In the genomic region with DNA sequence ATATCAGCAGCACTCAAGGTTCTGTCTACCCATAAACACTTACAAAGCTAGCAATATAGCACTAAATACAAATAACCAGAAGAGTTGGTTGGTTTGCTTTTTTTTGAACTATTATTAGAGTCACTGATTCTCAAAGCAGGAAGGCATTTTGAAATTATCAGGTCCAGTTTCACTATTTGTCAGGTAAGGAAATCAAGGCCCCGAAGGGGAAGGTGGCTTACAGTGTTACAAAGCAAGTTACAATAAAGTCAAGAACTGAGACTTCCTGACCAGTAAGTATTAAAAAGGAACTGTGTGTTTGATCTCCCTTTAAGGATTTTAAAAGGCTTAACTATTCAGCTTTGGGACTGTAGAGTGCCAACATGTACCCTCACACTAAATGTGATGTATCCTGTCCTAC, we compare ENCODE assay signal across 10 cellular contexts. TPM values are rescaled to one million over a fixed set of nuclear protein-coding genes. Genes with fewer than 3 reads are reported as not detected.
DNase-seq lines count a peak whose midpoint lies in the region; ATAC-seq and TF ChIP-seq lines count a peak whose summit lies in the region.
"Had no signal": no experiment of that assay in that cellular context is flagged by ENCODE, and none has a peak within 500 bp of the region (broad histone marks: within the 10 kb centered on the region; RNA-seq: fewer than 3 reads in every experiment).

No MANE protein-coding gene starts in this region.

- no peaks in the 10 kb centered on the region for H3K27me3 Mint-ChIP-seq in CD8-positive, alpha-beta T cell (ENCODE audit: low read depth)
- no peaks in the 10 kb centered on the region for H3K27me3 Mint-ChIP-seq in activated CD4-positive, alpha-beta memory T cell treated with anti-CD3 and anti-CD28 coated beads, Interleukin-2, amount 10 ng/mL, durations not matched to agents 7 days and 5 days

- H3K4me1 ChIP-seq in CD8-positive, alpha-beta T cell (ENCODE audit: insufficient read depth, low read length) = no peaks in the 10 kb centered on the region
- no peaks in the 10 kb centered on the region for H3K4me1 ChIP-seq in prostate gland (replicated peaks)
- H3K4me1 ChIP-seq: Caco-2 had no signal

- no peak for ATAC-seq in CD8-positive, alpha-beta T cell
- ATAC-seq in GM19035 (IDR thresholded peaks at IDR 0.05; ENCODE audit: unreplicated experiment) = peak; percentile 75
- peak; percentile 57 for ATAC-seq in HG02981 (IDR thresholded peaks at IDR 0.05; ENCODE audit: unreplicated experiment)
- no peak for ATAC-seq in HG03045 (IDR thresholded peaks at IDR 0.05; ENCODE audit: unreplicated experiment)

- H3K4me3 ChIP-seq in CD8-positive, alpha-beta T cell (ENCODE audit: low read depth, low read length) = no peak overlapping the region
- no peak overlapping the region for H3K4me3 ChIP-seq in prostate gland

- H3K36me3 ChIP-seq in CD8-positive, alpha-beta T cell (ENCODE audit: insufficient read depth, low read length) = peaks cover 5% of the 10 kb centered on the region
- H3K36me3 ChIP-seq in prostate gland = no peaks in the 10 kb centered on the region

- no peak overlapping the region for H3K27ac ChIP-seq in CD8-positive, alpha-beta T cell (ENCODE audit: low read depth, low read length)
- H3K27ac ChIP-seq in prostate gland = no peak overlapping the region

- POLR2A ChIA-PET in CD8-positive, alpha-beta T cell (lab: Charles Lee) = no interaction called here
- POLR2A ChIA-PET in activated CD4-positive, alpha-beta memory T cell treated with anti-CD3 and anti-CD28 coated beads, Interleukin-2, amount 10 ng/mL, durations not matched to agents 7 days and 5 days (lab: Charles Lee) = interaction anchor here (1.1 kb wide), 1 partner anchor 11 kb away, joined by 4 read pairs; a partner anchor contains a TSS

- no peaks in the 10 kb centered on the region for H3K27me3 ChIP-seq in CD8-positive, alpha-beta T cell (ENCODE audit: insufficient read depth, low read length)
- H3K27me3 ChIP-seq in prostate gland (replicated peaks; ENCODE audit: insufficient read depth) = no peaks in the 10 kb centered on the region

- H3K9me3 Mint-ChIP-seq in CD8-positive, alpha-beta T cell = no peaks in the 10 kb centered on the region
- H3K9me3 Mint-ChIP-seq in activated CD4-positive, alpha-beta memory T cell treated with anti-CD3 and anti-CD28 coated beads, Interleukin-2, amount 10 ng/mL, durations not matched to agents 7 days and 5 days = no peaks in the 10 kb centered on the region

- DNase-seq in CD8-positive, alpha-beta T cell = no peak
- no peak for DNase-seq in activated CD4-positive, alpha-beta memory T cell treated with anti-CD3 and anti-CD28 coated beads, Interleukin-2, amount 10 ng/mL, durations not matched to agents 7 days and 5 days
- DNase-seq in AG08396 (ENCODE audit: low spot score) (no peak), NCI-H2081 (lab: John Stamatoyannopoulos, UW) (no peak), prostate gland (ENCODE audit: low spot score) (no peak)
- DNase-seq: Caco-2, KG1 had no signal

- peaks cover 25% of the 10 kb centered on the region for H3K4me1 Mint-ChIP-seq in CD8-positive, alpha-beta T cell (ENCODE audit: low read depth)
- H3K4me1 Mint-ChIP-seq in activated CD4-positive, alpha-beta memory T cell treated with anti-CD3 and anti-CD28 coated beads, Interleukin-2, amount 10 ng/mL, durations not matched to agents 7 days and 5 days = peaks cover 27% of the 10 kb centered on the region

- H3K9me3 ChIP-seq in CD8-positive, alpha-beta T cell (ENCODE audit: low read length) = no peaks in the 10 kb centered on the region
- no peaks in the 10 kb centered on the region for H3K9me3 ChIP-seq in prostate gland
- H3K9me3 ChIP-seq: Caco-2 had no signal

- intact Hi-C loops in CD8-positive, alpha-beta T cell (cut with DNase I, micrococcal nuclease) = no loop called here
- intact Hi-C loops in prostate gland (cut with DNase I) = no loop called here

- no peak for TF ChIP-seq POLR2A in prostate gland (IDR thresholded peaks at IDR 0.05)

- peak overlapping the region; percentile 58 for H3K27ac Mint-ChIP-seq in CD8-positive, alpha-beta T cell
- peak overlapping the region; percentile 56 for H3K27ac Mint-ChIP-seq in activated CD4-positive, alpha-beta memory T cell treated with anti-CD3 and anti-CD28 coated beads, Interleukin-2, amount 10 ng/mL, durations not matched to agents 7 days and 5 days

- CTCF ChIA-PET in CD8-positive, alpha-beta T cell (lab: Charles Lee) = no interaction called here
- CTCF ChIA-PET in activated CD4-positive, alpha-beta memory T cell treated with anti-CD3 and anti-CD28 coated beads, Interleukin-2, amount 10 ng/mL, durations not matched to agents 7 days and 5 days (lab: Charles Lee) = interaction anchor here (0.9 to 1.3 kb wide), 3 partner anchors 12 to 88 kb away, joined by 3 to 5 read pairs (median 3); no protein-coding TSS in a partner anchor

- no peak for TF ChIP-seq CTCF in CD8-positive, alpha-beta T cell (IDR thresholded peaks at IDR 0.05)
- TF ChIP-seq CTCF in prostate gland (IDR thresholded peaks at IDR 0.05) = no peak

- H3K36me3 Mint-ChIP-seq in CD8-positive, alpha-beta T cell = peaks cover 49% of the 10 kb centered on the region
- H3K36me3 Mint-ChIP-seq in activated CD4-positive, alpha-beta memory T cell treated with anti-CD3 and anti-CD28 coated beads, Interleukin-2, amount 10 ng/mL, durations not matched to agents 7 days and 5 days (ENCODE audit: low read depth) = peaks cover 35% of the 10 kb centered on the region

- WGBS in prostate gland = 53% methylated on average over 1 of the region's 1 CpG

- H3K4me3 Mint-ChIP-seq in CD8-positive, alpha-beta T cell = no peak overlapping the region
- H3K4me3 Mint-ChIP-seq in activated CD4-positive, alpha-beta memory T cell treated with anti-CD3 and anti-CD28 coated beads, Interleukin-2, amount 10 ng/mL, durations not matched to agents 7 days and 5 days = no peak overlapping the region

RNA-seq across cellular contexts. Expression of a gene that starts 10.8 kb away (rescaled TPM):
- 10 to 100 TPM; 12.4 to 13.0 TPM for total RNA-seq in CD8-positive, alpha-beta T cell
- 10 to 100 TPM; 24.4 to 27.7 TPM for total RNA-seq in activated CD4-positive, alpha-beta memory T cell treated with anti-CD3 and anti-CD28 coated beads, Interleukin-2, amount 10 ng/mL, durations not matched to agents 7 days and 5 days
- total RNA-seq in prostate gland = 10 to 100 TPM; 68.4 to 71.8 TPM

RNA-seq across cellular contexts. Expression of a gene that starts 47.2 kb away (rescaled TPM):
- 10 to 100 TPM; 68.1 to 71.1 TPM for total RNA-seq in CD8-positive, alpha-beta T cell
- total RNA-seq in activated CD4-positive, alpha-beta memory T cell treated with anti-CD3 and anti-CD28 coated beads, Interleukin-2, amount 10 ng/mL, durations not matched to agents 7 days and 5 days = 100 to 1,000 TPM; 216 to 218 TPM
- total RNA-seq in prostate gland = 100 to 1,000 TPM; 142 to 143 TPM

Comparison
In these comparisons a context has a peak if more than half of its experiments do, and no peak if none do; other contexts are left out.
1. ATAC-seq: peak in GM19035 (single experiment) and HG02981 (single experiment); none in CD8-positive, alpha-beta T cell (single experiment) and HG03045 (single experiment).